ENCODE assay signal across 8 cellular contexts in genomic region chr5:111513175-111513520, GRCh38. TPM values are rescaled to one million over a fixed set of nuclear protein-coding genes. Genes with fewer than 3 reads are reported as not detected.
DNase-seq lines count a peak whose midpoint lies in the region; ATAC-seq and TF ChIP-seq lines count a peak whose summit lies in the region.

No MANE protein-coding gene starts in this region.

- ATAC-seq in HG03565 (IDR thresholded peaks at IDR 0.05; ENCODE audit: unreplicated experiment) (no peak), GM19351 (IDR thresholded peaks at IDR 0.05; ENCODE audit: unreplicated experiment) (no peak), GM21528 (IDR thresholded peaks at IDR 0.05; ENCODE audit: low FRiP score, unreplicated experiment) (no peak)

- H3K9me3 ChIP-seq in SK-N-SH (no peaks in the 10 kb centered on the region), skeletal muscle satellite cell (replicated peaks; ENCODE audit: low read length) (no peaks in the 10 kb centered on the region)

- TF ChIP-seq EP300 in SK-N-SH (IDR thresholded peaks at IDR 0.05; ENCODE audit: borderline replicate concordance in 1 of 2, low read depth in 1 of 2, low read length in 1 of 2): no peak

- H3K9me2 ChIP-seq in SK-N-SH: no peaks in the 10 kb centered on the region

- TF ChIP-seq RAD21 in SK-N-SH (IDR thresholded peaks at IDR 0.05; ENCODE audit: low read length): no peak

- no peaks in the 10 kb centered on the region; the same call in 1 of the 2 replicates for H4K20me1 ChIP-seq in SK-N-SH (ENCODE audit: insufficient read depth)

- POLR2A ChIA-PET in SK-N-SH (lab: Yijun Ruan, JAX): interaction anchor here (1.0 to 1.4 kb wide), 2 partner anchors 16 to 44 kb away, joined by 3 to 5 read pairs; no protein-coding TSS in a partner anchor

- H3K4me3 ChIP-seq in GM12875 (ENCODE audit: low read depth, low read length) (peak overlapping the region; percentile 91), SK-N-SH (ENCODE audit: low read depth in 2 of 2, low read length in 1 of 2) (peak overlapping the region; percentile 92 to 98), fibroblast of pulmonary artery (replicated peaks; ENCODE audit: low read depth, low read length) (peak overlapping the region; percentile 85), skeletal muscle satellite cell (ENCODE audit: low read length) (peak overlapping the region; percentile 94)

- peak overlapping the region; percentile 89 for H2AFZ ChIP-seq in SK-N-SH (ENCODE audit: low read depth)

- TF ChIP-seq CTCF in GM12875 (IDR thresholded peaks at IDR 0.05; ENCODE audit: borderline replicate concordance, insufficient read depth, low read depth, low read length) (no peak), SK-N-SH (IDR thresholded peaks at IDR 0.05) (no peak), fibroblast of pulmonary artery (IDR thresholded peaks at IDR 0.05; ENCODE audit: low read length, missing control alignments) (no peak)

- DNase-seq in SK-N-SH (peak; percentile 11), fibroblast of pulmonary artery (ENCODE audit: low read depth) (no peak), NCI-H2107 treated with DMSO at 0.1 percent for 48 hours (lab: John Stamatoyannopoulos, UW; ENCODE audit: unreplicated experiment) (no peak)

- H3K4me1 ChIP-seq in SK-N-SH (ENCODE audit: control insufficient read depth in 1 of 2, insufficient read depth in 2 of 2, low read depth in 1 of 2, low read length in 1 of 2): peaks cover 3 to 5% of the 10 kb centered on the region in 2 experiments; a peak in 3 of 4 replicates
- H3K4me1 ChIP-seq in skeletal muscle satellite cell (ENCODE audit: control insufficient read depth, insufficient read depth, low read length): peaks cover 18% of the 10 kb centered on the region

- H3K4me2 ChIP-seq in SK-N-SH: peak overlapping the region; percentile 83
- peak overlapping the region; percentile 89 for H3K4me2 ChIP-seq in skeletal muscle satellite cell (ENCODE audit: low read length)

- no peaks in the 10 kb centered on the region for H3K36me3 ChIP-seq in SK-N-SH (replicated peaks in 1 of 2; ENCODE audit: control insufficient read depth in 1 of 2, insufficient read depth in 2 of 2, low read length in 1 of 2)
- H3K36me3 ChIP-seq in skeletal muscle satellite cell (ENCODE audit: insufficient read depth, low read length): no peaks in the 10 kb centered on the region

- peak overlapping the region; percentile 74 for H3K9ac ChIP-seq in SK-N-SH
- peak overlapping the region; percentile 91 for H3K9ac ChIP-seq in skeletal muscle satellite cell (ENCODE audit: low read depth, low read length)

- 37% methylated on average over 5 of the region's 5 CpGs for WGBS in SK-N-SH (ENCODE audit: low lambda C conversion rate)

- peaks cover 13% of the 10 kb centered on the region for H3F3A ChIP-seq in SK-N-SH (replicated peaks; ENCODE audit: insufficient read depth)

- H3K79me2 ChIP-seq in SK-N-SH (ENCODE audit: insufficient read depth): peaks cover 33% of the 10 kb centered on the region

- CTCF ChIA-PET in SK-N-SH (lab: Yijun Ruan, JAX): interaction anchor here (1.0 to 4.0 kb wide), 5 partner anchors 19 to 217 kb away, joined by 3 to 20 read pairs (median 5); no protein-coding TSS in a partner anchor

- H3K27me3 ChIP-seq in SK-N-SH (ENCODE audit: insufficient read depth) (no peaks in the 10 kb centered on the region), skeletal muscle satellite cell (ENCODE audit: control insufficient read depth, insufficient read depth, low read length) (no peaks in the 10 kb centered on the region)

- H3K27ac ChIP-seq in SK-N-SH (ENCODE audit: low read depth in 2 of 2, low read length in 1 of 2): peak overlapping the region; percentile 81 to 90

TF ChIP-seq in SK-N-SH, 30 proteins besides CTCF, POLR2A, EP300 and RAD21:
- TF ChIP-seq SIN3A (IDR thresholded peaks at IDR 0.05; ENCODE audit: borderline replicate concordance, low read depth, low read length) (no peak), JUND (IDR thresholded peaks at IDR 0.05) (no peak), USF2 (IDR thresholded peaks at IDR 0.05; ENCODE audit: borderline replicate concordance, low read depth, low read length) (no peak), NRF1 (IDR thresholded peaks at IDR 0.05; ENCODE audit: low read depth, low read length) (no peak), USF1 (IDR thresholded peaks at IDR 0.05; ENCODE audit: borderline replicate concordance, low read depth) (no peak), RXRA (IDR thresholded peaks at IDR 0.05; ENCODE audit: borderline replicate concordance, low read depth) (no peak), POLR2AphosphoS5 (IDR thresholded peaks at IDR 0.05; ENCODE audit: low read depth, low read length) (no peak), MEF2A (IDR thresholded peaks at IDR 0.05; ENCODE audit: borderline replicate concordance, low read depth) (no peak)

RNA-seq across cellular contexts. Expression of gene STARD4, which starts 0.8 kb away (rescaled TPM):
- 10.0 and 11.0 TPM in 2 replicates for polyA plus RNA-seq in SK-N-SH (2012; rRNA removed)
- 13.2 and 16.1 TPM in 2 replicates for polyA plus RNA-seq in SK-N-SH (2012; cell fraction: cytosol; rRNA removed)
- 8.9 and 18.8 TPM in 2 replicates for polyA plus RNA-seq in SK-N-SH (2012; cell fraction: nucleus; rRNA removed)
- 49.1 and 74.8 TPM in 2 replicates for total RNA-seq in skeletal muscle satellite cell (2012; rRNA removed)
